2 cellular contexts compared by ENCODE assay signal in genomic region chr20:59351148-59352040, GRCh38.
TF ChIP-seq lines count a peak whose summit lies in the region.

No MANE protein-coding gene starts in this region.

TF ChIP-seq in HepG2, 621 proteins besides CTCF, POLR2A, EP300 and RAD21:
- peak; percentile 92 to 96 for TF ChIP-seq MAFK (conservative IDR thresholded peaks at IDR 0.05 in 1 of 2, IDR thresholded peaks at IDR 0.05 in 1 of 2; ENCODE audit: low read length in 2 of 2)
- no peak for TF ChIP-seq PATZ1 (CRISPR knock-in tag; IDR thresholded peaks at IDR 0.05)
- peak; percentile 93 for TF ChIP-seq MAFF (IDR thresholded peaks at IDR 0.05; ENCODE audit: low read depth, low read length)
- no peak for TF ChIP-seq ZNF205 (CRISPR knock-in tag; IDR thresholded peaks at IDR 0.05)
TF ChIP-seq in HepG2: peak in this region for 2.

TF ChIP-seq in H1, 55 proteins besides CTCF, POLR2A, EP300 and RAD21:
- TF ChIP-seq USF2 (IDR thresholded peaks at IDR 0.05; ENCODE audit: low read length): no peak
- no peak for TF ChIP-seq SIN3A (conservative IDR thresholded peaks at IDR 0.05 in 1 of 2, IDR thresholded peaks at IDR 0.05 in 1 of 2; ENCODE audit: low read depth in 1 of 2, low read length in 2 of 2)
- TF ChIP-seq TBP (IDR thresholded peaks at IDR 0.05; ENCODE audit: low read depth, low read length): no peak
- TF ChIP-seq GABPA (IDR thresholded peaks at IDR 0.05; ENCODE audit: borderline replicate concordance, insufficient read depth, low read length): no peak
- no peak for TF ChIP-seq SIX5 (IDR thresholded peaks at IDR 0.05; ENCODE audit: low read depth, low read length)
- no peak for TF ChIP-seq ATF3 (IDR thresholded peaks at IDR 0.05; ENCODE audit: insufficient read depth, low read depth, low read length)
- TF ChIP-seq MAFK (IDR thresholded peaks at IDR 0.05; ENCODE audit: low read depth, low read length): peak; percentile 8; the same call in 1 of the 2 replicates
